ENCODE assay signal across 1 cellular context in genomic region chr6:148952147-148953041, GRCh38.
TF ChIP-seq lines count a peak whose summit lies in the region.

No MANE protein-coding gene starts in this region.

TF ChIP-seq in IMR-90, 13 proteins besides CTCF, POLR2A, EP300 and RAD21:
- no peak for TF ChIP-seq RCOR1 (IDR thresholded peaks at IDR 0.05; ENCODE audit: insufficient replicate concordance, low read length)
- no peak for TF ChIP-seq MAZ (IDR thresholded peaks at IDR 0.05; ENCODE audit: borderline replicate concordance, low read depth, low read length)
TF ChIP-seq in IMR-90: peak in this region for 0.
